Comparison of ENCODE assay signal across 19 cellular contexts in genomic region chr9:137547687-137548543, GRCh38. TPM values are rescaled to one million over a fixed set of nuclear protein-coding genes. Genes with fewer than 3 reads are reported as not detected.
DNase-seq lines count a peak whose midpoint lies in the region; ATAC-seq and TF ChIP-seq lines count a peak whose summit lies in the region.
"Had no signal": no experiment of that assay in that cellular context is flagged by ENCODE, and none has a peak within 500 bp of the region (broad histone marks: within the 10 kb centered on the region; RNA-seq: fewer than 3 reads in every experiment).

No MANE protein-coding gene starts in this region.

- no peaks in the 10 kb centered on the region for H4K20me1 ChIP-seq in GM23248 (ENCODE audit: insufficient read depth)

- H3K4me3 ChIP-seq in GM23248, result no peak overlapping the region
- H3K4me3 ChIP-seq in fibroblast of mammary gland (ENCODE audit: control insufficient read depth, low read depth, low read length), result no peak overlapping the region
- H3K4me3 ChIP-seq: MG63 had no signal

- H3K9ac ChIP-seq in GM23248, result peak overlapping the region; percentile 36; the same call in 1 of the 2 replicates

- in situ Hi-C loops in GM23248 (cut with MboI), result no loop called here

- H3K36me3 ChIP-seq in GM23248 (ENCODE audit: low read depth), result no peaks in the 10 kb centered on the region

- peaks cover 25% of the 10 kb centered on the region for H3K4me1 ChIP-seq in GM23248 (ENCODE audit: insufficient read depth)

- H3K79me2 ChIP-seq in GM23248 (ENCODE audit: insufficient read depth), result peaks cover 10% of the 10 kb centered on the region

- H3K27ac Mint-ChIP-seq in activated T-helper 1 cell treated with anti-CD3 and anti-CD28 coated beads, Interleukin-12 subunit alpha, Interleukin-12 subunit beta, Interleukin-2, Interleukin-4 antibody, amounts not matched to agents 30 ng/mL and 10 ng/mL and 1 ng/mL, durations not matched to agents 14 hours and 24 hours and 36 hours, result no peak overlapping the region
- peak overlapping the region; percentile 85 for H3K27ac Mint-ChIP-seq in stimulated activated naive B cell treated with anti-CD40 and anti-IgM and Interleukin-4, amounts not matched to agents 10 μg/mL and 1 μg/mL and 100 μg/mL, for 72 hours
- H3K27ac Mint-ChIP-seq in osteocyte (ENCODE audit: unreplicated experiment), result no peak overlapping the region

- no peak for TF ChIP-seq CTCF in fibroblast of mammary gland (conservative IDR thresholded peaks at IDR 0.05; ENCODE audit: control insufficient read depth, insufficient read depth, low read depth, low read length)
- TF ChIP-seq CTCF in osteocyte (IDR thresholded peaks at IDR 0.05), result no peak

- H3K9me3 Mint-ChIP-seq in activated T-helper 1 cell treated with anti-CD3 and anti-CD28 coated beads, Interleukin-12 subunit alpha, Interleukin-12 subunit beta, Interleukin-2, Interleukin-4 antibody, amounts not matched to agents 30 ng/mL and 10 ng/mL and 1 ng/mL, durations not matched to agents 14 hours and 24 hours and 36 hours, result no peaks in the 10 kb centered on the region
- no peaks in the 10 kb centered on the region for H3K9me3 Mint-ChIP-seq in stimulated activated naive B cell treated with anti-CD40 and anti-IgM and Interleukin-4, amounts not matched to agents 10 μg/mL and 1 μg/mL and 100 μg/mL, for 72 hours
- no peaks in the 10 kb centered on the region for H3K9me3 Mint-ChIP-seq in osteocyte (ENCODE audit: unreplicated experiment)
- H3K9me3 Mint-ChIP-seq: activated CD4-positive, alpha-beta T cell treated with anti-CD3 and anti-CD28 coated beads, Interleukin-2, amount 10 ng/mL, durations not matched to agents 7 days and 5 days had no signal

- H3K9me3 ChIP-seq in GM23248 (ENCODE audit: low read depth), result no peaks in the 10 kb centered on the region
- H3K9me3 ChIP-seq: BE2C, MG63, transverse colon had no signal

- peaks cover 15% of the 10 kb centered on the region for H3F3A ChIP-seq in GM23248 (ENCODE audit: insufficient read depth)

- 42 to 52% methylated on average over 22 to 23 of the region's 23 CpGs for WGBS in GM23248 (ENCODE audit: low coverage in 1 of 2, low lambda C conversion rate in 2 of 2, missing lambda C conversion rate in 2 of 2), 2 experiments

- H3K9me2 ChIP-seq in GM23248 (ENCODE audit: insufficient read depth), result no peaks in the 10 kb centered on the region

- H3K4me3 Mint-ChIP-seq in activated T-helper 1 cell treated with anti-CD3 and anti-CD28 coated beads, Interleukin-12 subunit alpha, Interleukin-12 subunit beta, Interleukin-2, Interleukin-4 antibody, amounts not matched to agents 30 ng/mL and 10 ng/mL and 1 ng/mL, durations not matched to agents 14 hours and 24 hours and 36 hours, result peak overlapping the region; percentile 22
- peak overlapping the region in 1 of 2 donors; percentile 35 for H3K4me3 Mint-ChIP-seq in stimulated activated naive B cell treated with anti-CD40 and anti-IgM and Interleukin-4, amounts not matched to agents 10 μg/mL and 1 μg/mL and 100 μg/mL, for 72 hours
- no peak overlapping the region for H3K4me3 Mint-ChIP-seq in osteocyte (ENCODE audit: unreplicated experiment)
- H3K4me3 Mint-ChIP-seq: activated CD4-positive, alpha-beta T cell treated with anti-CD3 and anti-CD28 coated beads, Interleukin-2, amount 10 ng/mL, durations not matched to agents 7 days and 5 days had no signal

- peaks cover 21% of the 10 kb centered on the region for H3K4me1 Mint-ChIP-seq in activated T-helper 1 cell treated with anti-CD3 and anti-CD28 coated beads, Interleukin-12 subunit alpha, Interleukin-12 subunit beta, Interleukin-2, Interleukin-4 antibody, amounts not matched to agents 30 ng/mL and 10 ng/mL and 1 ng/mL, durations not matched to agents 14 hours and 24 hours and 36 hours (ENCODE audit: low read depth)
- peaks cover 40 to 57% of the 10 kb centered on the region in 2 donors for H3K4me1 Mint-ChIP-seq in stimulated activated naive B cell treated with anti-CD40 and anti-IgM and Interleukin-4, amounts not matched to agents 10 μg/mL and 1 μg/mL and 100 μg/mL, for 72 hours
- H3K4me1 Mint-ChIP-seq in osteocyte (ENCODE audit: unreplicated experiment), result peaks cover 20% of the 10 kb centered on the region

- H3K27me3 Mint-ChIP-seq in activated T-helper 1 cell treated with anti-CD3 and anti-CD28 coated beads, Interleukin-12 subunit alpha, Interleukin-12 subunit beta, Interleukin-2, Interleukin-4 antibody, amounts not matched to agents 30 ng/mL and 10 ng/mL and 1 ng/mL, durations not matched to agents 14 hours and 24 hours and 36 hours (ENCODE audit: insufficient read depth), result peaks cover 3% of the 10 kb centered on the region
- no peaks in the 10 kb centered on the region for H3K27me3 Mint-ChIP-seq in stimulated activated naive B cell treated with anti-CD40 and anti-IgM and Interleukin-4, amounts not matched to agents 10 μg/mL and 1 μg/mL and 100 μg/mL, for 72 hours
- H3K27me3 Mint-ChIP-seq in osteocyte (ENCODE audit: unreplicated experiment), result no peaks in the 10 kb centered on the region
- H3K27me3 Mint-ChIP-seq: activated CD4-positive, alpha-beta T cell treated with anti-CD3 and anti-CD28 coated beads, Interleukin-2, amount 10 ng/mL, durations not matched to agents 7 days and 5 days had no signal

- peaks cover 6% of the 10 kb centered on the region for H3K36me3 Mint-ChIP-seq in activated T-helper 1 cell treated with anti-CD3 and anti-CD28 coated beads, Interleukin-12 subunit alpha, Interleukin-12 subunit beta, Interleukin-2, Interleukin-4 antibody, amounts not matched to agents 30 ng/mL and 10 ng/mL and 1 ng/mL, durations not matched to agents 14 hours and 24 hours and 36 hours (ENCODE audit: low read depth)
- H3K36me3 Mint-ChIP-seq in stimulated activated naive B cell treated with anti-CD40 and anti-IgM and Interleukin-4, amounts not matched to agents 10 μg/mL and 1 μg/mL and 100 μg/mL, for 72 hours, result peaks cover 5 to 9% of the 10 kb centered on the region in 2 donors
- H3K36me3 Mint-ChIP-seq in osteocyte (ENCODE audit: unreplicated experiment), result no peaks in the 10 kb centered on the region

- no peaks in the 10 kb centered on the region for H3K27me3 ChIP-seq in GM23248 (replicated peaks; ENCODE audit: insufficient read depth)
- H3K27me3 ChIP-seq: BE2C, MG63, transverse colon had no signal

- peak overlapping the region; percentile 8 for H3K4me2 ChIP-seq in GM23248 (ENCODE audit: unreplicated experiment)

- POLR2A ChIA-PET in HEK293T (lab: Yijun Ruan, JAX), result no interaction called here

- intact Hi-C loops in activated T-helper 1 cell treated with anti-CD3 and anti-CD28 coated beads, Interleukin-12 subunit alpha, Interleukin-12 subunit beta, Interleukin-2, Interleukin-4 antibody, amounts not matched to agents 30 ng/mL and 10 ng/mL and 1 ng/mL, durations not matched to agents 14 hours and 24 hours and 36 hours (cut with micrococcal nuclease), result no loop called here

- ATAC-seq in stimulated activated naive B cell treated with anti-CD40 and anti-IgM and Interleukin-4, amounts not matched to agents 10 μg/mL and 1 μg/mL and 100 μg/mL, for 72 hours (replicated peaks), result no peak

- peak overlapping the region; percentile 37 for H3K27ac ChIP-seq in GM23248

- CTCF ChIA-PET in HEK293T (lab: Yijun Ruan, JAX), result no interaction called here

- peak overlapping the region; percentile 67 for H2AFZ ChIP-seq in GM23248

- DNase-seq in GM23248, result peak; percentile 56
- no peak for DNase-seq in activated T-helper 1 cell treated with anti-CD3 and anti-CD28 coated beads, Interleukin-12 subunit alpha, Interleukin-12 subunit beta, Interleukin-2, Interleukin-4 antibody, amounts not matched to agents 30 ng/mL and 10 ng/mL and 1 ng/mL, durations not matched to agents 14 hours and 24 hours and 36 hours (ENCODE audit: low spot score)
- DNase-seq in fibroblast of mammary gland (ENCODE audit: low read depth), result peak; percentile 34
- no peak for DNase-seq in stimulated activated naive B cell treated with anti-CD40 and anti-IgM and Interleukin-4, amounts not matched to agents 10 μg/mL and 1 μg/mL and 100 μg/mL, for 72 hours
- DNase-seq in osteocyte (ENCODE audit: extremely low spot score, unreplicated experiment), result no peak
- DNase-seq in T-helper 2 cell, result no peak
- DNase-seq in HEK293T (ENCODE audit: extremely low spot score), result no peak
- no peak for DNase-seq in activated CD4-positive, alpha-beta T cell treated with anti-CD3 and anti-CD28 coated beads for 1 hour
- DNase-seq: activated CD4-positive, alpha-beta T cell treated with anti-CD3 and anti-CD28 coated beads, Interleukin-2, amount 10 ng/mL, durations not matched to agents 7 days and 5 days; activated naive CD4-positive, alpha-beta T cell treated with anti-CD3 and anti-CD28 coated beads, Interleukin-2, amount 50 U/mL, for 16 hours; BE2C; DMS153; islet precursor cell; MG63; midbrain; NCI-H1694 treated with DMSO at 0.1 percent for 48 hours; NCI-H345; SHP77; transverse colon had no signal

RNA-seq across cellular contexts. Expression of gene PNPLA7, which starts 2.3 kb away (rescaled TPM):
- total RNA-seq in GM23248 (2014; rRNA removed; shearing (Covaris generic)), result 0.54 and 0.89 TPM in 2 replicates
- polyA plus RNA-seq in GM23248 (2016; fragmentation: Nextera tagmentation; extraction: Ambion mirVana), result 0.44 and 0.59 TPM in 2 replicates
- total RNA-seq in activated T-helper 1 cell treated with anti-CD3 and anti-CD28 coated beads, Interleukin-12 subunit alpha, Interleukin-12 subunit beta, Interleukin-2, Interleukin-4 antibody, amounts not matched to agents 30 ng/mL and 10 ng/mL and 1 ng/mL, durations not matched to agents 14 hours and 24 hours and 36 hours, result 0.71 and 1.2 TPM in 2 replicates
- total RNA-seq in osteocyte, result 7.1 and 7.2 TPM in 2 replicates

RNA-seq across cellular contexts. Expression of gene MRPL41, which starts 3.8 kb away (rescaled TPM):
- 28.7 and 42.9 TPM in 2 replicates for total RNA-seq in GM23248 (2014; rRNA removed; shearing (Covaris generic))
- 97.6 and 99.8 TPM in 2 replicates for polyA plus RNA-seq in GM23248 (2016; fragmentation: Nextera tagmentation; extraction: Ambion mirVana)
- 53.8 and 56.0 TPM in 2 replicates for total RNA-seq in activated T-helper 1 cell treated with anti-CD3 and anti-CD28 coated beads, Interleukin-12 subunit alpha, Interleukin-12 subunit beta, Interleukin-2, Interleukin-4 antibody, amounts not matched to agents 30 ng/mL and 10 ng/mL and 1 ng/mL, durations not matched to agents 14 hours and 24 hours and 36 hours
- 51.9 and 53.8 TPM in 2 replicates for total RNA-seq in osteocyte

RNA-seq across cellular contexts. Expression of gene DPH7, which starts 30.8 kb away (rescaled TPM):
- total RNA-seq in GM23248 (2014; rRNA removed; shearing (Covaris generic)), result 27.0 and 32.6 TPM in 2 replicates
- 24.1 and 26.7 TPM in 2 replicates for polyA plus RNA-seq in GM23248 (2016; fragmentation: Nextera tagmentation; extraction: Ambion mirVana)
- total RNA-seq in activated T-helper 1 cell treated with anti-CD3 and anti-CD28 coated beads, Interleukin-12 subunit alpha, Interleukin-12 subunit beta, Interleukin-2, Interleukin-4 antibody, amounts not matched to agents 30 ng/mL and 10 ng/mL and 1 ng/mL, durations not matched to agents 14 hours and 24 hours and 36 hours, result 50.3 and 52.1 TPM in 2 replicates
- 37.3 and 39.5 TPM in 2 replicates for total RNA-seq in osteocyte

RNA-seq across cellular contexts. Expression of gene ZMYND19, which starts 42.4 kb away (rescaled TPM):
- total RNA-seq in GM23248 (2014; rRNA removed; shearing (Covaris generic)), result 29.6 and 35.0 TPM in 2 replicates
- 6.1 and 11.6 TPM in 2 replicates for polyA plus RNA-seq in GM23248 (2016; fragmentation: Nextera tagmentation; extraction: Ambion mirVana)
- 88.2 and 94.9 TPM in 2 replicates for total RNA-seq in activated T-helper 1 cell treated with anti-CD3 and anti-CD28 coated beads, Interleukin-12 subunit alpha, Interleukin-12 subunit beta, Interleukin-2, Interleukin-4 antibody, amounts not matched to agents 30 ng/mL and 10 ng/mL and 1 ng/mL, durations not matched to agents 14 hours and 24 hours and 36 hours
- total RNA-seq in osteocyte, result 30.3 and 31.4 TPM in 2 replicates

RNA-seq across cellular contexts. Expression of gene ARRDC1, which starts 57.6 kb away (rescaled TPM):
- total RNA-seq in GM23248 (2014; rRNA removed; shearing (Covaris generic)), result 26.9 and 37.1 TPM in 2 replicates
- 21.0 and 22.0 TPM in 2 replicates for polyA plus RNA-seq in GM23248 (2016; fragmentation: Nextera tagmentation; extraction: Ambion mirVana)
- 65.7 and 70.3 TPM in 2 replicates for total RNA-seq in activated T-helper 1 cell treated with anti-CD3 and anti-CD28 coated beads, Interleukin-12 subunit alpha, Interleukin-12 subunit beta, Interleukin-2, Interleukin-4 antibody, amounts not matched to agents 30 ng/mL and 10 ng/mL and 1 ng/mL, durations not matched to agents 14 hours and 24 hours and 36 hours
- total RNA-seq in osteocyte, result 28.7 and 30.2 TPM in 2 replicates

Comparison
In these comparisons a context has a peak if more than half of its experiments do, and no peak if none do; other contexts are left out.
1. DNase-seq: peak in GM23248 (single experiment) and fibroblast of mammary gland (single experiment); none in activated T-helper 1 cell treated with anti-CD3 and anti-CD28 coated beads, Interleukin-12 subunit alpha, Interleukin-12 subunit beta, Interleukin-2, Interleukin-4 antibody, amounts not matched to agents 30 ng/mL and 10 ng/mL and 1 ng/mL, durations not matched to agents 14 hours and 24 hours and 36 hours (single experiment), stimulated activated naive B cell treated with anti-CD40 and anti-IgM and Interleukin-4, amounts not matched to agents 10 μg/mL and 1 μg/mL and 100 μg/mL, for 72 hours (single experiment), osteocyte (single experiment), T-helper 2 cell (0 of 5), HEK293T (single experiment) and activated CD4-positive, alpha-beta T cell treated with anti-CD3 and anti-CD28 coated beads for 1 hour (single experiment).